Comparison of ENCODE assay signal across 27 cellular contexts in genomic region chr19:19747357-19748220, GRCh38.
"Had no signal": no experiment of that assay in that cellular context is flagged by ENCODE, and none has a peak within 500 bp of the region (broad histone marks: within the 10 kb centered on the region; RNA-seq: fewer than 3 reads in every experiment).

No MANE protein-coding gene starts in this region.

- H3K27ac Mint-ChIP-seq: activated CD8-positive, alpha-beta memory T cell treated with anti-CD3 and anti-CD28 coated beads, Interleukin-2, amount 10 ng/mL, durations not matched to agents 7 days and 5 days; activated CD8-positive, alpha-beta T cell treated with anti-CD3 and anti-CD28 coated beads, Interleukin-2, amount 10 ng/mL, durations not matched to agents 7 days and 5 days; activated naive CD8-positive, alpha-beta T cell; activated T-helper 2 cell treated with anti-CD3 and anti-CD28 coated beads, Interferon-gamma antibody, Interleukin-2, Interleukin-4, amounts not matched to agents 10 μg/mL and 5 μg/mL and 100 μg/mL, durations not matched to agents 14 hours and 24 hours and 36 hours; nephron; stimulated activated naive CD8-positive, alpha-beta T cell treated with anti-CD3 and anti-CD28 coated beads, Interleukin-15, Interleukin-2, amounts not matched to agents 100 ng/mL and 50 ng/mL, for 24 hours; T-helper 17 cell; type B pancreatic cell had no signal

- H3K4me1 Mint-ChIP-seq: activated CD8-positive, alpha-beta memory T cell treated with anti-CD3 and anti-CD28 coated beads, Interleukin-2, amount 10 ng/mL, durations not matched to agents 7 days and 5 days; central memory CD8-positive, alpha-beta T cell; nephron; T-helper 17 cell had no signal

- H3K9me3 ChIP-seq: left ventricle myocardium inferior, mucosa of descending colon, ovary, prostate gland, sigmoid colon, uterus had no signal

- H3K4me3 Mint-ChIP-seq: activated CD8-positive, alpha-beta memory T cell treated with anti-CD3 and anti-CD28 coated beads, Interleukin-2, amount 10 ng/mL, durations not matched to agents 7 days and 5 days; activated CD8-positive, alpha-beta T cell treated with anti-CD3 and anti-CD28 coated beads, Interleukin-2, amount 10 ng/mL, durations not matched to agents 7 days and 5 days; activated naive CD8-positive, alpha-beta T cell; central memory CD8-positive, alpha-beta T cell; nephron; stimulated activated naive CD8-positive, alpha-beta T cell treated with anti-CD3 and anti-CD28 coated beads, Interleukin-15, Interleukin-2, amounts not matched to agents 100 ng/mL and 50 ng/mL, for 24 hours; T-helper 17 cell; type B pancreatic cell had no signal

- H3K9me3 Mint-ChIP-seq: central memory CD8-positive, alpha-beta T cell; stimulated activated naive CD8-positive, alpha-beta T cell treated with anti-CD3 and anti-CD28 coated beads, Interleukin-15, Interleukin-2, amounts not matched to agents 100 ng/mL and 50 ng/mL, for 24 hours; type B pancreatic cell had no signal

- DNase-seq: activated CD4-positive, alpha-beta T cell treated with anti-CD3 and anti-CD28 coated beads, Interleukin-2, amount 50 U/mL, for 1 hour; activated CD8-positive, alpha-beta memory T cell treated with anti-CD3 and anti-CD28 coated beads, Interleukin-2, amount 10 ng/mL, durations not matched to agents 7 days and 5 days; activated CD8-positive, alpha-beta T cell treated with anti-CD3 and anti-CD28 coated beads, Interleukin-2, amount 10 ng/mL, durations not matched to agents 7 days and 5 days; activated T-cell treated with anti-CD3 and anti-CD28 coated beads, Interleukin-2, amount 50 U/mL, for 48 hours; anterior cingulate cortex; effector memory CD4-positive, alpha-beta T cell; left ventricle myocardium inferior; mucosa of descending colon; ovary; retina; sigmoid colon; small intestine; stimulated activated CD4-positive, alpha-beta T cell treated with anti-CD3 and anti-CD28 coated beads, Interleukin-1b, Interleukin-23, amount 100 ng/mL, for 48 hours; substantia nigra; T-helper 17 cell; T1000; uterus; WERI-Rb-1 had no signal

- H3K36me3 ChIP-seq: left ventricle myocardium inferior, neutrophil, ovary, prostate gland, sigmoid colon, uterus, WERI-Rb-1 had no signal

- H3K27me3 ChIP-seq: neutrophil, ovary, sigmoid colon, uterus had no signal

- ATAC-seq: activated CD4-positive, CD25-positive, alpha-beta regulatory T cell treated with anti-CD3 and anti-CD28 coated beads, Interleukin-2, amount 50 U/mL, for 24 hours; activated CD8-positive, alpha-beta memory T cell treated with anti-CD3 and anti-CD28 coated beads, Interleukin-2, amount 10 ng/mL, durations not matched to agents 7 days and 5 days; activated CD8-positive, alpha-beta T cell treated with anti-CD3 and anti-CD28 coated beads, Interleukin-2, amount 10 ng/mL, durations not matched to agents 7 days and 5 days; mucosa of descending colon; T-helper 17 cell had no signal

- H3K36me3 Mint-ChIP-seq: activated CD8-positive, alpha-beta memory T cell treated with anti-CD3 and anti-CD28 coated beads, Interleukin-2, amount 10 ng/mL, durations not matched to agents 7 days and 5 days; activated naive CD8-positive, alpha-beta T cell; type B pancreatic cell had no signal

- H3K27me3 Mint-ChIP-seq: activated CD8-positive, alpha-beta memory T cell treated with anti-CD3 and anti-CD28 coated beads, Interleukin-2, amount 10 ng/mL, durations not matched to agents 7 days and 5 days; activated naive CD8-positive, alpha-beta T cell; central memory CD8-positive, alpha-beta T cell; stimulated activated naive CD8-positive, alpha-beta T cell treated with anti-CD3 and anti-CD28 coated beads, Interleukin-15, Interleukin-2, amounts not matched to agents 100 ng/mL and 50 ng/mL, for 24 hours; T-helper 17 cell had no signal

- H3K27ac ChIP-seq: left ventricle myocardium inferior, neutrophil, ovary, prostate gland, sigmoid colon, uterus, WERI-Rb-1 had no signal

- H3K4me3 ChIP-seq: left ventricle myocardium inferior, mucosa of descending colon, ovary, prostate gland, sigmoid colon, uterus had no signal

- H3K4me1 ChIP-seq: left ventricle myocardium inferior, prostate gland, sigmoid colon, uterus had no signal
